Comparison of ENCODE assay signal across 8 cellular contexts in genomic region chr12:68745904-68746571, GRCh38. TPM values are rescaled to one million over a fixed set of nuclear protein-coding genes. Genes with fewer than 3 reads are reported as not detected.
A peak's percentile ranks its signal among the peaks of the same experiment; 100 is the strongest.
DNase-seq lines count a peak whose midpoint lies in the region; ATAC-seq and TF ChIP-seq lines count a peak whose summit lies in the region.

Gene SLC35E3, plus strand, starts transcription at chr12:68746176. Its CDS starts 202 bp downstream, at chr12:68746378.

- H3K4me3 ChIP-seq in DOHH2 (ENCODE audit: low read length) (peak within 1 kb of the TSS; percentile 99), GM23248 (peak within 1 kb of the TSS; percentile 89)

- H3K36me3 Mint-ChIP-seq in activated T-helper 17 cell treated with anti-CD3 and anti-CD28 coated beads, Interleukin-2, amount 50 U/mL, for 72 hours (ENCODE audit: low read depth), result peaks cover 45% of the 10 kb centered on the region
- H3K36me3 Mint-ChIP-seq in natural killer cell, result no peaks in the 10 kb centered on the region

- peaks cover 57% of the 10 kb centered on the region for H3K4me1 ChIP-seq in DOHH2 (ENCODE audit: control insufficient read depth, low read length)
- peaks cover 19% of the 10 kb centered on the region for H3K4me1 ChIP-seq in GM23248 (ENCODE audit: insufficient read depth)

- peak within 1 kb of the TSS; percentile 84 for H3K27ac ChIP-seq in DOHH2 (ENCODE audit: low read depth, low read length)
- H3K27ac ChIP-seq in GM23248, result peak within 1 kb of the TSS; percentile 63

- intact Hi-C loops in natural killer cell (cut with micrococcal nuclease), result loop anchor here (1.0 to 5.0 kb wide), 3 partner anchors 61 to 524 kb away; no protein-coding TSS in a partner anchor

- H3F3A ChIP-seq in DOHH2 (ENCODE audit: control insufficient read depth, insufficient read depth) (peaks cover 25% of the 10 kb centered on the region), GM23248 (ENCODE audit: insufficient read depth) (peaks cover 18% of the 10 kb centered on the region; the same call in 1 of the 2 replicates)

- DNase-seq in GM23248, result peak; percentile 98
- DNase-seq in Kasumi-1 (lab: John Stamatoyannopoulos, UW), result peak; percentile 91 to 92
- peak; percentile 98 for DNase-seq in RKO (ENCODE audit: low spot score)
- DNase-seq in fibroblast of peridontal ligament (ENCODE audit: extremely low read depth), result peak; percentile 72
- peak; percentile 88 for DNase-seq in natural killer cell
- peak; percentile 71 to 84 (median 81) for DNase-seq in stimulated activated naive CD4-positive, alpha-beta T cell (lab: John Stamatoyannopoulos, UW)

- peaks cover 19% of the 10 kb centered on the region for H3K4me1 Mint-ChIP-seq in activated T-helper 17 cell treated with anti-CD3 and anti-CD28 coated beads, Interleukin-2, amount 50 U/mL, for 72 hours
- H3K4me1 Mint-ChIP-seq in natural killer cell, result peaks cover 39% of the 10 kb centered on the region in 2 donors

- H3K27me3 ChIP-seq in DOHH2 (ENCODE audit: control insufficient read depth, low read length) (no peaks in the 10 kb centered on the region), GM23248 (replicated peaks; ENCODE audit: insufficient read depth) (no peaks in the 10 kb centered on the region)

- ATAC-seq in activated T-helper 17 cell treated with anti-CD3 and anti-CD28 coated beads, Interleukin-2, amount 50 U/mL, for 72 hours (replicated peaks), result peak; percentile 98
- ATAC-seq in natural killer cell, result peak; percentile 96 to 99 (median 99)

- in situ Hi-C loops in GM23248 (cut with MboI), result no loop called here

- no peaks in the 10 kb centered on the region for H3K27me3 Mint-ChIP-seq in activated T-helper 17 cell treated with anti-CD3 and anti-CD28 coated beads, Interleukin-2, amount 50 U/mL, for 72 hours
- H3K27me3 Mint-ChIP-seq in natural killer cell (ENCODE audit: low read depth in 2 of 2), result no peaks in the 10 kb centered on the region

- H3K27ac Mint-ChIP-seq in activated T-helper 17 cell treated with anti-CD3 and anti-CD28 coated beads, Interleukin-2, amount 50 U/mL, for 72 hours, result peak within 1 kb of the TSS; percentile 96
- H3K27ac Mint-ChIP-seq in natural killer cell, result peak within 1 kb of the TSS; percentile 89 to 94

- peak within 1 kb of the TSS; percentile 99 for H3K4me3 Mint-ChIP-seq in activated T-helper 17 cell treated with anti-CD3 and anti-CD28 coated beads, Interleukin-2, amount 50 U/mL, for 72 hours
- peak within 1 kb of the TSS; percentile 97 for H3K4me3 Mint-ChIP-seq in natural killer cell

- H4K20me1 ChIP-seq in DOHH2 (ENCODE audit: control insufficient read depth, insufficient read depth, low read depth, low read length) (no peaks in the 10 kb centered on the region), GM23248 (ENCODE audit: insufficient read depth) (no peaks in the 10 kb centered on the region)

- no peaks in the 10 kb centered on the region for H3K9me3 Mint-ChIP-seq in activated T-helper 17 cell treated with anti-CD3 and anti-CD28 coated beads, Interleukin-2, amount 50 U/mL, for 72 hours
- H3K9me3 Mint-ChIP-seq in natural killer cell, result no peaks in the 10 kb centered on the region

- H3K36me3 ChIP-seq in DOHH2 (ENCODE audit: control insufficient read depth, low read length) (peaks cover 74% of the 10 kb centered on the region), GM23248 (ENCODE audit: low read depth) (peaks cover 4% of the 10 kb centered on the region; the same call in 1 of the 2 replicates)

- H3K9me2 ChIP-seq in DOHH2 (replicated peaks; ENCODE audit: control insufficient read depth, low read length) (no peaks in the 10 kb centered on the region), GM23248 (ENCODE audit: insufficient read depth) (no peaks in the 10 kb centered on the region)

- peak within 1 kb of the TSS; percentile 93 for H3K4me2 ChIP-seq in DOHH2 (ENCODE audit: low read length)
- peak within 1 kb of the TSS; percentile 92 for H3K4me2 ChIP-seq in GM23248 (ENCODE audit: unreplicated experiment)

- peak within 1 kb of the TSS; percentile 98 for H2AFZ ChIP-seq in GM23248

- no peaks in the 10 kb centered on the region for H3K9me3 ChIP-seq in DOHH2 (ENCODE audit: control insufficient read depth, insufficient read depth, low read length)
- H3K9me3 ChIP-seq in GM23248 (ENCODE audit: low read depth), result no peaks in the 10 kb centered on the region

- H3K79me2 ChIP-seq in DOHH2 (ENCODE audit: control insufficient read depth, low read length), result peaks cover 59% of the 10 kb centered on the region
- peaks cover 32% of the 10 kb centered on the region for H3K79me2 ChIP-seq in GM23248 (ENCODE audit: insufficient read depth)

- peak; percentile 0 for TF ChIP-seq CTCF in DOHH2 (IDR thresholded peaks at IDR 0.05; ENCODE audit: low read depth, low read length, poor library complexity, severe bottlenecking)
- TF ChIP-seq CTCF in natural killer cell (IDR thresholded peaks at IDR 0.05), result no peak

- 1 to 3% methylated on average over 48 to 52 of the region's 52 CpGs for WGBS in GM23248 (ENCODE audit: low coverage in 1 of 2, low lambda C conversion rate in 2 of 2, missing lambda C conversion rate in 2 of 2), 2 experiments

- peak within 1 kb of the TSS; percentile 80 for H3K9ac ChIP-seq in GM23248

RNA-seq across cellular contexts. Expression of gene SLC35E3, which starts in this region (rescaled TPM):
- total RNA-seq in GM23248 (2014; rRNA removed; shearing (Covaris generic)), result 1.9 and 4.9 TPM in 2 replicates
- polyA plus RNA-seq in GM23248 (2016; fragmentation: Nextera tagmentation; extraction: Ambion mirVana), result 15.6 and 16.2 TPM in 2 replicates
- 10 to 100 TPM; 12.3 to 12.6 TPM for total RNA-seq in activated T-helper 17 cell treated with anti-CD3 and anti-CD28 coated beads, Interleukin-2, amount 50 U/mL, for 72 hours
- total RNA-seq in natural killer cell, result 10 to 100 TPM in 2 of 3 donors, 1 to 10 TPM in 1; 8.3 to 15.3 (median 10.2) TPM

Comparison
In these comparisons a context has a peak if more than half of its experiments do, and no peak if none do; other contexts are left out.
1. Peak in every context shown above with its lines: DNase-seq, ATAC-seq, H3K4me3 ChIP-seq and H3K27ac ChIP-seq.